Comparison of ENCODE assay signal across 17 cellular contexts in genomic region chr20:49612127-49612738, GRCh38. TPM values are rescaled to one million over a fixed set of nuclear protein-coding genes. Genes with fewer than 3 reads are reported as not detected.
DNase-seq lines count a peak whose midpoint lies in the region; ATAC-seq and TF ChIP-seq lines count a peak whose summit lies in the region.
"Had no signal": no experiment of that assay in that cellular context is flagged by ENCODE, and none has a peak within 500 bp of the region (broad histone marks: within the 10 kb centered on the region; RNA-seq: fewer than 3 reads in every experiment).

No MANE protein-coding gene starts in this region.

- WGBS in transverse colon (ENCODE audit: low coverage in 1 of 2), 2 donors = 78 to 83% methylated on average over 2 to 6 of the region's 6 CpGs

- TF ChIP-seq CTCF in WTC11 (IDR thresholded peaks at IDR 0.05) (no peak), transverse colon (IDR thresholded peaks at IDR 0.05) (no peak)

- peaks cover 8 to 17% (median 10%) of the 10 kb centered on the region in 4 donors for H3K4me1 ChIP-seq in transverse colon
- H3K4me1 ChIP-seq: foreskin keratinocyte had no signal

- H3K36me3 ChIP-seq in transverse colon = no peaks in the 10 kb centered on the region

- intact Hi-C loops in left ventricle myocardium superior (cut with micrococcal nuclease) (loop anchor here (10.0 kb wide), 1 partner anchor 213 kb away; no protein-coding TSS in a partner anchor), transverse colon (cut with DNase I; ENCODE audit: low total_unique reads) (loop anchor here (10.0 kb wide), 1 partner anchor 313 kb away; no protein-coding TSS in a partner anchor)

- H3K9me3 ChIP-seq in transverse colon = no peaks in the 10 kb centered on the region

- POLR2A ChIA-PET in WTC11 (lab: Charles Lee) = interaction anchor here (0.7 kb wide), 1 partner anchor 276 kb away, joined by 3 read pairs; no protein-coding TSS in a partner anchor

- H3K4me1 Mint-ChIP-seq in WTC11 = peaks cover 5% of the 10 kb centered on the region; the same call in 1 of the 2 replicates
- H3K4me1 Mint-ChIP-seq: nephron had no signal

- H3K36me3 Mint-ChIP-seq in WTC11 = no peaks in the 10 kb centered on the region
- H3K36me3 Mint-ChIP-seq: activated naive CD8-positive, alpha-beta T cell treated with anti-CD3 and anti-CD28 coated beads, Interleukin-2, amount 10 ng/mL, durations not matched to agents 7 days and 5 days; CD4-positive, CD25-positive, alpha-beta regulatory T cell had no signal

- CTCF ChIA-PET in WTC11 (lab: Charles Lee) = interaction anchor here (0.9 to 2.7 kb wide), 5 partner anchors 9 to 274 kb away, joined by 3 to 15 read pairs (median 7); no protein-coding TSS in a partner anchor

- no peak for TF ChIP-seq POLR2A in transverse colon (IDR thresholded peaks at IDR 0.05)

- H3K27me3 Mint-ChIP-seq in WTC11 (ENCODE audit: low read depth) = no peaks in the 10 kb centered on the region
- H3K27me3 Mint-ChIP-seq: activated CD4-positive, alpha-beta T cell treated with anti-CD3 and anti-CD28 coated beads, Interleukin-2, amount 10 ng/mL, durations not matched to agents 24 days and 14 days; activated naive CD8-positive, alpha-beta T cell treated with anti-CD3 and anti-CD28 coated beads, Interleukin-2, amount 10 ng/mL, durations not matched to agents 7 days and 5 days had no signal

- no peak for TF ChIP-seq EP300 in transverse colon (IDR thresholded peaks at IDR 0.05; ENCODE audit: low read depth)

- ATAC-seq in WTC11 (no peak), left ventricle myocardium superior (peak; percentile 36), GM21447 (IDR thresholded peaks at IDR 0.05; ENCODE audit: unreplicated experiment) (no peak), HG02840 (IDR thresholded peaks at IDR 0.05; ENCODE audit: low FRiP score, unreplicated experiment) (no peak), GM18861 (IDR thresholded peaks at IDR 0.05; ENCODE audit: unreplicated experiment) (no peak)
- ATAC-seq: foreskin keratinocyte; left colon; stimulated activated effector memory CD8-positive, alpha-beta T cell treated with anti-CD3 and anti-CD28 coated beads, Interleukin-12 subunit alpha, Interleukin-12 subunit beta, amount 100 ng/mL, for 72 hours had no signal

- no peak overlapping the region for H3K4me3 ChIP-seq in transverse colon

- peak overlapping the region in 2 of 4 donors; percentile 1 to 25 for H3K27ac ChIP-seq in transverse colon
- H3K27ac ChIP-seq: foreskin keratinocyte had no signal

- DNase-seq in WTC11 (ENCODE audit: low spot score) (no peak), left ventricle myocardium superior (peak; percentile 79), nucleus accumbens (lab: John Stamatoyannopoulos, UW) (peak; percentile 16 to 95 (median 85)), transverse colon (peak; percentile 32)
- DNase-seq: activated CD4-positive, alpha-beta T cell treated with anti-CD3 and anti-CD28 coated beads, Interleukin-2, amount 10 ng/mL, durations not matched to agents 24 days and 14 days; activated naive CD8-positive, alpha-beta T cell treated with anti-CD3 and anti-CD28 coated beads, Interleukin-2, amount 10 ng/mL, durations not matched to agents 7 days and 5 days; CD4-positive, CD25-positive, alpha-beta regulatory T cell; EL; foreskin keratinocyte; H7 had no signal

- no peak overlapping the region for H3K27ac Mint-ChIP-seq in WTC11
- H3K27ac Mint-ChIP-seq: activated CD4-positive, alpha-beta T cell treated with anti-CD3 and anti-CD28 coated beads, Interleukin-2, amount 10 ng/mL, durations not matched to agents 24 days and 14 days; nephron; stimulated activated effector memory CD8-positive, alpha-beta T cell treated with anti-CD3 and anti-CD28 coated beads, Interleukin-12 subunit alpha, Interleukin-12 subunit beta, amount 100 ng/mL, for 72 hours had no signal

- no peak overlapping the region for H3K4me3 Mint-ChIP-seq in WTC11
- H3K4me3 Mint-ChIP-seq: CD4-positive, CD25-positive, alpha-beta regulatory T cell; central memory CD8-positive, alpha-beta T cell; nephron had no signal

- H3K9me3 Mint-ChIP-seq in WTC11 = no peaks in the 10 kb centered on the region
- H3K9me3 Mint-ChIP-seq: activated CD4-positive, alpha-beta T cell treated with anti-CD3 and anti-CD28 coated beads, Interleukin-2, amount 10 ng/mL, durations not matched to agents 24 days and 14 days; activated naive CD8-positive, alpha-beta T cell treated with anti-CD3 and anti-CD28 coated beads, Interleukin-2, amount 10 ng/mL, durations not matched to agents 7 days and 5 days; CD4-positive, CD25-positive, alpha-beta regulatory T cell; central memory CD8-positive, alpha-beta T cell; nephron; stimulated activated effector memory CD8-positive, alpha-beta T cell treated with anti-CD3 and anti-CD28 coated beads, Interleukin-12 subunit alpha, Interleukin-12 subunit beta, amount 100 ng/mL, for 72 hours had no signal

- in situ Hi-C loops in transverse colon (cut with MboI; ENCODE audit: low pct_ligation_motif_present in 1 of 4, low pct_unique_long_range_greater_than_20kb in 1 of 4, low sequenced_read_pairs in 3 of 4) = loop anchor here in 3 of 4 donors (5.0 to 25.0 kb wide), 3 partner anchors 225 to 235 kb away; no protein-coding TSS in a partner anchor

- no peaks in the 10 kb centered on the region for H3K27me3 ChIP-seq in transverse colon
- H3K27me3 ChIP-seq: foreskin keratinocyte had no signal

TF ChIP-seq in WTC11, 78 proteins besides CTCF, POLR2A, EP300 and RAD21:
- no peak for TF ChIP-seq MLX (CRISPR knock-in tag; IDR thresholded peaks at IDR 0.05)
- peak; percentile 62 for TF ChIP-seq GABPB1 (CRISPR knock-in tag; IDR thresholded peaks at IDR 0.05)
TF ChIP-seq in WTC11: peak in this region for 1.

RNA-seq across cellular contexts. Expression of gene PTGIS, which starts 44.3 kb away (rescaled TPM):
- total RNA-seq in WTC11 (2021) = 24.3 to 37.0 TPM (median 34.4 TPM) in 3 replicates
- total RNA-seq in left ventricle myocardium superior = 24.0 TPM
- 10 to 100 TPM in 3 of 4 donors, 1 to 10 TPM in 1; 9.4 to 22.3 (median 15.6) TPM for total RNA-seq in transverse colon
- total RNA-seq: CD4-positive, CD25-positive, alpha-beta regulatory T cell; foreskin keratinocyte had no signal
